ENCODE assay signal across 1 cellular context in the genomic region with DNA sequence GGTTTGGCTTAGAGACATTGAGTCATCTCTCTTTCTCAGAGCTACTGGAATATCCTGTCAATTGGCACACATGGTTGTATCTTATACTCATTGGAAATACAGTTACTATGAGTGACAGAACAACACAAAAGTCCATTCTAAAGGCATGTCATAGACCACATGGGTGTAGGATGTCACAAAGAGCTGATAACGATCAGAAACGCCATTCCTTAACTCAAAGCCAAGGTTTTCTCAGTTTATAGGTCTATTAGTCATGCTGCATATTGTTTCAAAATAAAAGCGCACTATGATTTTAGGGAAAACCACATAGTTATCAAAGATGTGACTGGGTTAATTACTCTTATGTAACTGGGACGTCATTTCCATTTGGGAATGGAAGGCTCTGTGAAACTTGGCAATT.
TF ChIP-seq lines count a peak whose summit lies in the region.

No MANE protein-coding gene starts in this region.

TF ChIP-seq in HEK293, 187 proteins besides CTCF, POLR2A, EP300 and RAD21 (continued from another document):
- TF ChIP-seq, protein P1, sequence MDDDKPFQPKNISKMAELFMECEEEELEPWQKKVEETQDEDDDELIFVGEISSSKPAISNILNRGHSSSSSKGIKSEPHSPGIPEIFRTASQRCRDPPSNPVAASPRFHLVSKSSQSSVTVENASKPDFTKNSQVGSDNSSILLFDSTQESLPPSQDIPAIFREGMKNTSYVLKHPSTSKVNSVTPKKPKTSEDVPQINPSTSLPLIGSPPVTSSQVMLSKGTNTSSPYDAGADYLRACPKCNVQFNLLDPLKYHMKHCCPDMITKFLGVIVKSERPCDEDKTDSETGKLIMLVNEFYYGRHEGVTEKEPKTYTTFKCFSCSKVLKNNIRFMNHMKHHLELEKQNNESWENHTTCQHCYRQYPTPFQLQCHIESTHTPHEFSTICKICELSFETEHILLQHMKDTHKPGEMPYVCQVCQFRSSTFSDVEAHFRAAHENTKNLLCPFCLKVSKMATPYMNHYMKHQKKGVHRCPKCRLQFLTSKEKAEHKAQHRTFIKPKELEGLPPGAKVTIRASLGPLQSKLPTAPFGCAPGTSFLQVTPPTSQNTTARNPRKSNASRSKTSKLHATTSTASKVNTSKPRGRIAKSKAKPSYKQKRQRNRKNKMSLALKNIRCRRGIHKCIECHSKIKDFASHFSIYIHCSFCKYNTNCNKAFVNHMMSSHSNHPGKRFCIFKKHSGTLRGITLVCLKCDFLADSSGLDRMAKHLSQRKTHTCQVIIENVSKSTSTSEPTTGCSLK (tag by site-specific recombination; IDR thresholded peaks at IDR 0.05) = no peak
- TF ChIP-seq ZNF394 (tag by site-specific recombination; IDR thresholded peaks at IDR 0.05; ENCODE audit: borderline replicate concordance) (peak; percentile 39; the same call in 1 of the 2 replicates), ZIC2 (tag by site-specific recombination; IDR thresholded peaks at IDR 0.05) (no peak)
TF ChIP-seq in HEK293: peak in this region for 30.
